15 cellular contexts compared by ENCODE assay signal in the genomic region with DNA sequence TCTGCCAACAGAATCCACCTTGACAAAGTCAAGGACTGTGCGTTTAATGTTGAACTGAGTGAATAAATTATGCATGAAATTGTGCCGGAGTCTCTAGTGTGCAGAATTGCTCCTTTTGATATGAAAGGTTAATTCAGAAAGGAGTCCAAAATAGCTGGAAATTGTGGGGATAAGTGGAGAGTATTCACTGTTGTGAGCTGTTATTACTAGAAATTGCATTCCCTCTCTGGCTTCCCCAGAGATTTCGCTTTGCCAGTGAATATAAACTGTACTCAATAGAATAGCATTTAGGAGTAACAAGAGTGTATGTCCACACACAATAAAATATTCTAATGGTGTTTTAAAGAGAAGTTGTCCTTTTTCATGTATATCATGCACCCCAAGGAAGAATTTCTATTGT.
"Had no signal": no experiment of that assay in that cellular context is flagged by ENCODE, and none has a peak within 500 bp of the region (broad histone marks: within the 10 kb centered on the region; RNA-seq: fewer than 3 reads in every experiment).

No MANE protein-coding gene starts in this region.

- H3K27ac ChIP-seq: colonic mucosa, heart left ventricle, thoracic aorta, transverse colon had no signal

- FAIRE-seq: islet of Langerhans, small intestine had no signal

- DNase-seq: colonic mucosa; dermis blood vessel endothelial cell; effector CD4-positive, alpha-beta T cell; foreskin melanocyte; heart left ventricle; kidney glomerular epithelial cell; mucosa of descending colon; naive thymus-derived CD8-positive, alpha-beta T cell; right cardiac atrium; small intestine; stimulated activated CD4-positive, alpha-beta T cell treated with anti-CD3 and anti-CD28 coated beads, Interleukin-12 subunit alpha, Interleukin-12 subunit beta, amount 100 ng/mL, for 4 hours; stimulated activated naive CD4-positive, alpha-beta T cell treated with Interleukin-2 at 50 U/mL for 16 hours; transverse colon had no signal

- ATAC-seq: heart left ventricle; mucosa of descending colon; naive thymus-derived CD8-positive, alpha-beta T cell; right cardiac atrium had no signal
